8 cellular contexts compared by ENCODE assay signal in the genomic region with DNA sequence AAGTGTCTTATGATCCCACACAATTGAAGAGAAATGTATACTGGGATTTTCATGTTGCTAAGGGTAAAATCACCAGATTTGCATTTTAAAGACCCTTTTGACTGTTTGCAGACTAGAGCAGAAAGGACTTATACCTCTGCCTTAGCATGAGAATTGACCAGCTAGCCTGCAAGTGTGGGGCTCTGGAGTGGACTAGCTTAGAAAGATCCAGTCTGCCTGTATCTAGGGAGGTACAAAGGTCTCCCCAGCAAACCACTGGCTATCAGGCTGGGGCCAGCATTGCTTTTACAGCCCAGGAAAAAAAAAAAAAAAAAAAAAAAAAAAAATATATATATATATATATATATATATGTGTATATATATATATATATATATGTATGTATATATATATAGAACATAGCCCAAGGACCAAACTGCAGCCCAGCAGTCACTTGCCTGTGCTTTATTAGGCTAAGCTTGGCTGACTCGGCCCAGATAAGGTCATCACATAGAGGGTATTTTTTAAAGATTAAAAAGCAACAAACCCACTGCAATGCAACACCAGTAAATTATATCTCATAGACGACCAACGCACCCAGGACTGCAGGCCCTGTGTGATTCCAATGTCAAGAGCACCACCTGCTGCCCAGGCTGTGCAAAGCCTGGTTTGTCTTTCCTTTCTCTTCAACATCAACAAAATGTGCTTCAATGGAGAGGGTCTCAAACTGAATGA.
DNase-seq lines count a peak whose midpoint lies in the region; ATAC-seq and TF ChIP-seq lines count a peak whose summit lies in the region.

No MANE protein-coding gene starts in this region.

- DNase-seq in DMS 273 (lab: John Stamatoyannopoulos, UW; ENCODE audit: unreplicated experiment) (peak; percentile 75), NCI-H2227 treated with DMSO at 0.1 percent for 48 hours (lab: John Stamatoyannopoulos, UW) (peak; percentile 45), WERI-Rb-1 (peak; percentile 66), fibroblast of gingiva (ENCODE audit: low read depth) (peak; percentile 70), GOT3 (lab: John Stamatoyannopoulos, UW) (no peak)

- no peaks in the 10 kb centered on the region for H3K79me2 ChIP-seq in neural cell (replicated peaks; ENCODE audit: insufficient read depth, low read length)

- H3K4me3 ChIP-seq in WERI-Rb-1 (ENCODE audit: low read depth, low read length), result no peak overlapping the region
- H3K4me3 ChIP-seq in neural cell (ENCODE audit: low read length), result no peak overlapping the region

- H4K20me1 ChIP-seq in neural cell (ENCODE audit: insufficient read depth), result no peaks in the 10 kb centered on the region

- no peak overlapping the region for H3K4me2 ChIP-seq in neural cell (ENCODE audit: low read length)

- no peak overlapping the region for H3K9ac ChIP-seq in neural cell (ENCODE audit: low read length)

- peak; percentile 84 for ATAC-seq in GM19372 (IDR thresholded peaks at IDR 0.05; ENCODE audit: low read depth, unreplicated experiment)
- ATAC-seq in HG03280 (IDR thresholded peaks at IDR 0.05; ENCODE audit: unreplicated experiment), result peak; percentile 78

- no peaks in the 10 kb centered on the region for H3K9me2 ChIP-seq in neural cell (ENCODE audit: insufficient read depth, low read length)

- H3K9me3 ChIP-seq in WERI-Rb-1 (ENCODE audit: severe bottlenecking), result no peaks in the 10 kb centered on the region
- H3K9me3 ChIP-seq in neural cell (ENCODE audit: low read length), result no peaks in the 10 kb centered on the region

- H2AFZ ChIP-seq in neural cell (ENCODE audit: low read depth, low read length), result no peak overlapping the region

- TF ChIP-seq EP300 in neural cell (conservative IDR thresholded peaks at IDR 0.05; ENCODE audit: poor library complexity, severe bottlenecking), result no peak

- H3K36me3 ChIP-seq in WERI-Rb-1 (no peaks in the 10 kb centered on the region), neural cell (ENCODE audit: insufficient read depth, low read length) (no peaks in the 10 kb centered on the region)

- H3F3A ChIP-seq in neural cell (ENCODE audit: insufficient read depth, low read length, poor library complexity, severe bottlenecking), result no peaks in the 10 kb centered on the region

- H3K27me3 ChIP-seq in WERI-Rb-1 (ENCODE audit: insufficient read depth, low read depth, severe bottlenecking) (no peaks in the 10 kb centered on the region), neural cell (ENCODE audit: insufficient read depth, low read depth, low read length) (no peaks in the 10 kb centered on the region)

- H3K27ac ChIP-seq in WERI-Rb-1 (no peak overlapping the region), neural cell (ENCODE audit: low read length) (no peak overlapping the region)

- peak; percentile 99 for TF ChIP-seq RAD21 in neural cell (conservative IDR thresholded peaks at IDR 0.05)

- TF ChIP-seq CTCF in WERI-Rb-1 (IDR thresholded peaks at IDR 0.05; ENCODE audit: low read depth, low read length) (peak; percentile 87), neural cell (IDR thresholded peaks at IDR 0.05; ENCODE audit: poor library complexity, severe bottlenecking) (peak; percentile 90)

TF ChIP-seq in neural cell, 6 proteins besides CTCF, POLR2A, EP300 and RAD21:
- TF ChIP-seq, protein P1, sequence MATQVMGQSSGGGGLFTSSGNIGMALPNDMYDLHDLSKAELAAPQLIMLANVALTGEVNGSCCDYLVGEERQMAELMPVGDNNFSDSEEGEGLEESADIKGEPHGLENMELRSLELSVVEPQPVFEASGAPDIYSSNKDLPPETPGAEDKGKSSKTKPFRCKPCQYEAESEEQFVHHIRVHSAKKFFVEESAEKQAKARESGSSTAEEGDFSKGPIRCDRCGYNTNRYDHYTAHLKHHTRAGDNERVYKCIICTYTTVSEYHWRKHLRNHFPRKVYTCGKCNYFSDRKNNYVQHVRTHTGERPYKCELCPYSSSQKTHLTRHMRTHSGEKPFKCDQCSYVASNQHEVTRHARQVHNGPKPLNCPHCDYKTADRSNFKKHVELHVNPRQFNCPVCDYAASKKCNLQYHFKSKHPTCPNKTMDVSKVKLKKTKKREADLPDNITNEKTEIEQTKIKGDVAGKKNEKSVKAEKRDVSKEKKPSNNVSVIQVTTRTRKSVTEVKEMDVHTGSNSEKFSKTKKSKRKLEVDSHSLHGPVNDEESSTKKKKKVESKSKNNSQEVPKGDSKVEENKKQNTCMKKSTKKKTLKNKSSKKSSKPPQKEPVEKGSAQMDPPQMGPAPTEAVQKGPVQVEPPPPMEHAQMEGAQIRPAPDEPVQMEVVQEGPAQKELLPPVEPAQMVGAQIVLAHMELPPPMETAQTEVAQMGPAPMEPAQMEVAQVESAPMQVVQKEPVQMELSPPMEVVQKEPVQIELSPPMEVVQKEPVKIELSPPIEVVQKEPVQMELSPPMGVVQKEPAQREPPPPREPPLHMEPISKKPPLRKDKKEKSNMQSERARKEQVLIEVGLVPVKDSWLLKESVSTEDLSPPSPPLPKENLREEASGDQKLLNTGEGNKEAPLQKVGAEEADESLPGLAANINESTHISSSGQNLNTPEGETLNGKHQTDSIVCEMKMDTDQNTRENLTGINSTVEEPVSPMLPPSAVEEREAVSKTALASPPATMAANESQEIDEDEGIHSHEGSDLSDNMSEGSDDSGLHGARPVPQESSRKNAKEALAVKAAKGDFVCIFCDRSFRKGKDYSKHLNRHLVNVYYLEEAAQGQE (IDR thresholded peaks at IDR 0.05; ENCODE audit: borderline replicate concordance), result no peak
- TF ChIP-seq TAF1 (IDR thresholded peaks at IDR 0.05; ENCODE audit: low read depth) (no peak), SMC3 (conservative IDR thresholded peaks at IDR 0.05; ENCODE audit: poor library complexity) (peak; percentile 99)
